In the genomic region with DNA sequence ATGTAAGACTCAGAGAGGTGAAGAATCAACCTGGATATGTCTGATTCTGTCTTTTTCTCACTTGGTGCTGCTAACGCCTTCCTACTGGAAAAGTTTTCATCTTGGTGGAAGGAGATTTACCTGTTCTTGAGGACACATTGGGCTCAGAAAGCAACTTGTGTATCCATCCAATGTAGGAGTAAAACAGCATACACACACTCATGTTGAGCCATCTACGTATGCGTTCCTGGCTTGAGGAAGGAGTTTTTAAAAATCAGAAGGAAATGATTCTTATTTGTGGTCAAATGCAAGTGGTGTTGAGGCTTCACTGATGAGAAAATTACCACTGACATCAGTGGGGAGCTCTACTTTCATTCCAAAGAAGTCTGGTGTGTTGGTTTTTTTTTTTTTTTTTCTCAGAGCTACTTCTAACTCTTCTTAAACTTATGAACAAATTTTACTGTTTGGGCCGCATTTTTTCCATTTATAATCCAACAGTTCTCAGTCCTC, we compare ENCODE assay signal across 30 cellular contexts. TPM values are rescaled to one million over a fixed set of nuclear protein-coding genes. Genes with fewer than 3 reads are reported as not detected.
A peak's percentile ranks its signal among the peaks of the same experiment; 100 is the strongest.
DNase-seq lines count a peak whose midpoint lies in the region; ATAC-seq, FAIRE-seq and TF ChIP-seq lines count a peak whose summit lies in the region.
"Had no signal": no experiment of that assay in that cellular context is flagged by ENCODE, and none has a peak within 500 bp of the region (broad histone marks: within the 10 kb centered on the region; RNA-seq: fewer than 3 reads in every experiment).

No MANE protein-coding gene starts in this region.

- TF ChIP-seq CTCF in mucosa of descending colon (IDR thresholded peaks at IDR 0.05), result no peak
- TF ChIP-seq CTCF in Caco-2 (IDR thresholded peaks at IDR 0.05; ENCODE audit: insufficient read depth in 1 of 2, low read depth in 1 of 2, low read length in 1 of 2, severe bottlenecking in 1 of 2, unreplicated experiment in 1 of 2), result no peak

- peak; percentile 11 for FAIRE-seq in GM19239 (lab: Jason Lieb, UNC)
- FAIRE-seq: small intestine had no signal

- H3K9me3 ChIP-seq in mucosa of descending colon, result no peaks in the 10 kb centered on the region
- 0 out of 2 replicates have a peak, but pooled peaks cover 4% of the 10 kb centered on the region for H3K9me3 ChIP-seq in Caco-2
- H3K9me3 ChIP-seq: heart right ventricle, left lung, thoracic aorta had no signal

- no TSS peak for BruUV-seq in Caco-2 (replicated peaks; lab: Mats Ljungman, UMichigan)

- H3K4me1 Mint-ChIP-seq in activated naive CD8-positive, alpha-beta T cell treated with anti-CD3 and anti-CD28 coated beads for 36 hours, result peaks cover 70% of the 10 kb centered on the region
- H3K4me1 Mint-ChIP-seq in stimulated activated effector memory CD8-positive, alpha-beta T cell treated with anti-CD3 and anti-CD28 coated beads, Interleukin-12 subunit alpha, Interleukin-12 subunit beta, amount 100 ng/mL, for 72 hours, result peaks cover 70% of the 10 kb centered on the region
- peaks cover 37% of the 10 kb centered on the region for H3K4me1 Mint-ChIP-seq in Caco-2 (ENCODE audit: low read depth, unreplicated experiment)
- H3K4me1 Mint-ChIP-seq: brain had no signal

- H3K4me3 Mint-ChIP-seq in activated naive CD8-positive, alpha-beta T cell treated with anti-CD3 and anti-CD28 coated beads for 36 hours, result no peak overlapping the region
- H3K4me3 Mint-ChIP-seq in stimulated activated effector memory CD8-positive, alpha-beta T cell treated with anti-CD3 and anti-CD28 coated beads, Interleukin-12 subunit alpha, Interleukin-12 subunit beta, amount 100 ng/mL, for 72 hours, result no peak overlapping the region
- H3K4me3 Mint-ChIP-seq in Caco-2 (ENCODE audit: unreplicated experiment), result no peak overlapping the region
- H3K4me3 Mint-ChIP-seq: brain; CD14-positive monocyte; mesothelial cell of epicardium; nephron; stimulated activated memory B cell treated with anti-CD40 and anti-IgM and Interleukin-4, amounts not matched to agents 10 μg/mL and 1 μg/mL and 100 μg/mL, for 72 hours had no signal

- ATAC-seq in stimulated activated effector memory CD8-positive, alpha-beta T cell treated with anti-CD3 and anti-CD28 coated beads, Interleukin-12 subunit alpha, Interleukin-12 subunit beta, amount 100 ng/mL, for 72 hours, result peak; percentile 31
- ATAC-seq in mucosa of descending colon, result no peak
- ATAC-seq: activated CD4-positive, CD25-positive, alpha-beta regulatory T cell treated with anti-CD3 and anti-CD28 coated beads, Interleukin-2, amount 50 U/mL, for 24 hours; heart right ventricle; left lung; Right ventricle myocardium inferior; stimulated activated memory B cell treated with anti-CD40 and anti-IgM and Interleukin-4, amounts not matched to agents 10 μg/mL and 1 μg/mL and 100 μg/mL, for 72 hours had no signal

- no peaks in the 10 kb centered on the region for H3K27me3 Mint-ChIP-seq in activated naive CD8-positive, alpha-beta T cell treated with anti-CD3 and anti-CD28 coated beads for 36 hours
- H3K27me3 Mint-ChIP-seq in Caco-2 (ENCODE audit: insufficient read depth, unreplicated experiment), result no peaks in the 10 kb centered on the region

- H3K4me3 ChIP-seq in mucosa of descending colon, result no peak overlapping the region
- H3K4me3 ChIP-seq in Caco-2 (ENCODE audit: low read depth, low read length), result no peak overlapping the region
- H3K4me3 ChIP-seq: heart right ventricle, left lung, thoracic aorta had no signal

- POLR2A ChIA-PET in Caco-2 (lab: Charles Lee), result no interaction called here

- peaks cover 8% of the 10 kb centered on the region for H3K9me3 Mint-ChIP-seq in activated naive CD8-positive, alpha-beta T cell treated with anti-CD3 and anti-CD28 coated beads for 36 hours
- H3K9me3 Mint-ChIP-seq in stimulated activated effector memory CD8-positive, alpha-beta T cell treated with anti-CD3 and anti-CD28 coated beads, Interleukin-12 subunit alpha, Interleukin-12 subunit beta, amount 100 ng/mL, for 72 hours, result peaks cover 3% of the 10 kb centered on the region
- H3K9me3 Mint-ChIP-seq in Caco-2 (ENCODE audit: unreplicated experiment), result peaks cover 8% of the 10 kb centered on the region

- H3K27ac Mint-ChIP-seq in activated naive CD8-positive, alpha-beta T cell treated with anti-CD3 and anti-CD28 coated beads for 36 hours, result peak overlapping the region; percentile 73
- no peak overlapping the region for H3K27ac Mint-ChIP-seq in stimulated activated effector memory CD8-positive, alpha-beta T cell treated with anti-CD3 and anti-CD28 coated beads, Interleukin-12 subunit alpha, Interleukin-12 subunit beta, amount 100 ng/mL, for 72 hours
- H3K27ac Mint-ChIP-seq in Caco-2 (ENCODE audit: unreplicated experiment), result no peak overlapping the region
- H3K27ac Mint-ChIP-seq: brain; CD14-positive monocyte; mesothelial cell of epicardium; nephron; stimulated activated memory B cell treated with anti-CD40 and anti-IgM and Interleukin-4, amounts not matched to agents 10 μg/mL and 1 μg/mL and 100 μg/mL, for 72 hours had no signal

- DNase-seq in GM19239 (ENCODE audit: insufficient read length, low spot score) (no peak), NOMO-1 treated with DMSO at 0.1 percent for 48 hours (lab: John Stamatoyannopoulos, UW; ENCODE audit: unreplicated experiment) (peak; percentile 46), mucosa of descending colon (no peak), Caco-2 (no peak), ureter (ENCODE audit: low spot score) (no peak)
- no peak for DNase-seq in activated naive CD8-positive, alpha-beta T cell treated with anti-CD3 and anti-CD28 coated beads for 36 hours
- DNase-seq in stimulated activated effector memory CD8-positive, alpha-beta T cell treated with anti-CD3 and anti-CD28 coated beads, Interleukin-12 subunit alpha, Interleukin-12 subunit beta, amount 100 ng/mL, for 72 hours (ENCODE audit: low spot score in 2 of 2), result no peak
- DNase-seq: foreskin fibroblast; heart right ventricle; left lung; MM.1S; NCI-H1417 treated with DMSO at 0.1 percent for 48 hours; NCI-H2081 treated with DMSO at 0.1 percent for 48 hours; NCI-H446; NCI-H82; OCI-M1; small intestine; stimulated activated CD4-positive, alpha-beta T cell treated with anti-CD3 and anti-CD28 coated beads, Interleukin-2, amount 100 ng/mL, for 48 hours; SW 1271 had no signal

- peaks cover 18% of the 10 kb centered on the region for H3K36me3 Mint-ChIP-seq in activated naive CD8-positive, alpha-beta T cell treated with anti-CD3 and anti-CD28 coated beads for 36 hours
- H3K36me3 Mint-ChIP-seq in stimulated activated effector memory CD8-positive, alpha-beta T cell treated with anti-CD3 and anti-CD28 coated beads, Interleukin-12 subunit alpha, Interleukin-12 subunit beta, amount 100 ng/mL, for 72 hours, result peaks cover 10% of the 10 kb centered on the region
- H3K36me3 Mint-ChIP-seq in Caco-2 (ENCODE audit: insufficient read depth, unreplicated experiment), result peaks cover 37% of the 10 kb centered on the region
- H3K36me3 Mint-ChIP-seq: brain, CD14-positive monocyte had no signal

- intact Hi-C loops in mucosa of descending colon (cut with DNase I, micrococcal nuclease), result no loop called here
- intact Hi-C loops in Caco-2 (cut with micrococcal nuclease; ENCODE audit: unreplicated experiment), result no loop called here

- H3K36me3 ChIP-seq in mucosa of descending colon (ENCODE audit: low read depth) (no peaks in the 10 kb centered on the region), Caco-2 (ENCODE audit: control insufficient read depth, insufficient read depth, low read length) (no peaks in the 10 kb centered on the region)
- H3K36me3 ChIP-seq: heart right ventricle, left lung, thoracic aorta had no signal

- H3K4me1 ChIP-seq in mucosa of descending colon (ENCODE audit: low read depth) (no peaks in the 10 kb centered on the region), Caco-2 (no peaks in the 10 kb centered on the region; the same call in 1 of the 2 replicates)

- CTCF ChIA-PET in Caco-2 (lab: Charles Lee), result interaction anchor here (0.7 to 1.1 kb wide), 2 partner anchors 176 to 470 kb away, joined by 3 to 9 read pairs; no protein-coding TSS in a partner anchor

- H3K27me3 ChIP-seq in Caco-2 (replicated peaks; ENCODE audit: control insufficient read depth, insufficient read depth, low read length), result no peaks in the 10 kb centered on the region
- H3K27me3 ChIP-seq: heart right ventricle, left lung had no signal

RNA-seq across cellular contexts. Expression of a gene that starts 25.6 kb away (rescaled TPM):
- total RNA-seq in activated naive CD8-positive, alpha-beta T cell treated with anti-CD3 and anti-CD28 coated beads for 36 hours, result 100 to 1,000 TPM; 136 to 139 TPM
- total RNA-seq in mucosa of descending colon (1 to 10 TPM in 2 of 3 donors, under 1 TPM in 1; 0.58 to 3.3 (median 1.3) TPM), Caco-2 (2022) (not detected in 2 replicates), ureter (not detected)
- total RNA-seq: chondrocyte, mesothelial cell of epicardium, osteocyte, renal cortical epithelial cell, Right ventricle myocardium inferior, thoracic aorta had no signal

RNA-seq across cellular contexts. Expression of a gene that starts 58.2 kb away (rescaled TPM):
- 10 to 100 TPM; 83.3 to 86.0 TPM for total RNA-seq in activated naive CD8-positive, alpha-beta T cell treated with anti-CD3 and anti-CD28 coated beads for 36 hours
- 1 to 10 TPM in 1 of 3 donors, under 1 TPM in 1, not detected in 1; 0.22 to 1.1 TPM for total RNA-seq in mucosa of descending colon
- 3.4 and 3.9 TPM in 2 replicates for total RNA-seq in Caco-2 (2022)
- not detected for total RNA-seq in ureter
- total RNA-seq: renal cortical epithelial cell had no signal

Comparison
In these comparisons a context has a peak if more than half of its experiments do, and no peak if none do; other contexts are left out.
1. RNA of a gene that starts 25.6 kb away (total RNA-seq): 136 to 139 TPM in activated naive CD8-positive, alpha-beta T cell treated with anti-CD3 and anti-CD28 coated beads for 36 hours; 0.58 to 3.3 TPM in mucosa of descending colon, not detected in ureter (single experiment) and not detected in Caco-2; every median in the first group is over 10 times any median in the second.
2. RNA of a gene that starts 58.2 kb away (total RNA-seq): 83.3 to 86.0 TPM in activated naive CD8-positive, alpha-beta T cell treated with anti-CD3 and anti-CD28 coated beads for 36 hours; 3.4 to 3.9 TPM in Caco-2, 0.22 to 1.1 TPM in mucosa of descending colon and not detected in ureter (single experiment); every median in the first group is over 10 times any median in the second.